1 cellular context compared by ENCODE assay signal in genomic region chr9:93596399-93596798, GRCh38.
TF ChIP-seq lines count a peak whose summit lies in the region.

No MANE protein-coding gene starts in this region.

TF ChIP-seq in GM12878, 131 proteins besides CTCF, POLR2A, EP300 and RAD21:
- TF ChIP-seq LARP7 (IDR thresholded peaks at IDR 0.05) (no peak), CEBPZ (IDR thresholded peaks at IDR 0.05; ENCODE audit: low read depth, low read length) (no peak), SUZ12 (IDR thresholded peaks at IDR 0.05; ENCODE audit: unreplicated experiment) (no peak), SMARCA5 (IDR thresholded peaks at IDR 0.05) (no peak), BCL11A (IDR thresholded peaks at IDR 0.05; ENCODE audit: low read depth, low read length) (no peak), MEF2A (IDR thresholded peaks at IDR 0.05; ENCODE audit: insufficient read depth, low read depth, low read length) (no peak), ZNF384 (IDR thresholded peaks at IDR 0.05; ENCODE audit: borderline replicate concordance, low read depth, low read length) (no peak), ELK1 (IDR thresholded peaks at IDR 0.05; ENCODE audit: low read depth, low read length) (no peak), SMC3 (IDR thresholded peaks at IDR 0.05; ENCODE audit: borderline replicate concordance, low read length) (no peak), BCLAF1 (IDR thresholded peaks at IDR 0.05) (no peak), SRF (IDR thresholded peaks at IDR 0.05; ENCODE audit: low read depth in 2 of 2, low read length in 2 of 2) (no peak), KLF5 (IDR thresholded peaks at IDR 0.05; ENCODE audit: partially characterized antibody) (no peak), HDAC6 (IDR thresholded peaks at IDR 0.05; ENCODE audit: unreplicated experiment) (no peak), CHD2 (IDR thresholded peaks at IDR 0.05; ENCODE audit: borderline replicate concordance, low read depth, low read length) (no peak), SIN3A (IDR thresholded peaks at IDR 0.05; ENCODE audit: low read depth, low read length) (no peak), SUPT20H (IDR thresholded peaks at IDR 0.05; ENCODE audit: borderline replicate concordance, control insufficient read depth, low read depth, low read length) (no peak), TCF7 (IDR thresholded peaks at IDR 0.05; ENCODE audit: borderline replicate concordance) (no peak), EZH2 (IDR thresholded peaks at IDR 0.05; ENCODE audit: borderline replicate concordance, control insufficient read depth, low read depth, low read length) (no peak), PAX8 (IDR thresholded peaks at IDR 0.05) (no peak), RELB (IDR thresholded peaks at IDR 0.05; ENCODE audit: low read depth) (no peak)
